Comparison of ENCODE assay signal across 1 cellular context in the genomic region with DNA sequence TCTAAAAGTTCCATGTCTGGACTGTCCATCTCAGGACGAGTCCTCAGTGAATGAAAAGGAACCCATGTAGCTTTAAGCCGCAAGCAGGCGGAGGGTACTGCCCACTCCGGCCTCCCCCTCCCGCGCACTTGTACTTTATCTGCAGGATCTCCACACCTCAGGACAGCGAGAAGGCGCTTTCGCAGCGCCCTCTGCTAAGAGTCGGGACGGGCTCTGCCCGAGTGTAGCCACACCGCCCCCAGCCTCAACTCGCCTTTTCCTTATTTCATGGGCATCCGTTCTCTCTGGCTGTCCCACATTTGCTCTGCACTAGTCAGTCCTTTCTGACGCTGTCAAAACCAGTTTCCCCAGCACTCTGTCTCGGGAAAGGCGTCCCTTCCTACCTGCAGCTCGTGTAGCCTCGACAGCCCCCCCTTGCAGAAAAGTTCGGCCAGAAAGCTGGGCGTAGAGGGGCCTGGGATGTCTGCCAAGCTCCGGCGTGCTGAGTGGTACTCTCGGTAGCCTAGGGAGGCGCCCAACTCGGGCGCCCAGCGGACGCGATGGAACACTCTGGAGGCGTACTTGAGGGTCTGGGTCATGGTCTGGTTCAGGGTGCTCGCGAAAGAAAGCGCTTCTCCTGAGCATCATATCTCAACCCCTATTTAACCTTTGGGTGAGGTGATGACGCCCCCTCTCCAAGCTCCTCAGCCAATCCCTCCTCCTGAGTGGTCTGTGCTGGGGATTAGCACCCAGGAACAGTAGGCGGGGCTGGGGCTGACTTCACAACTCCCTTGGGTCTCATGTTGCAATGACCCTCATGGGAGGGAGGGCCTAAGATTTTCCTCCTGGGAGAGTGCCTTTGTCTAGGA.
TF ChIP-seq lines count a peak whose summit lies in the region.

A gene with protein sequence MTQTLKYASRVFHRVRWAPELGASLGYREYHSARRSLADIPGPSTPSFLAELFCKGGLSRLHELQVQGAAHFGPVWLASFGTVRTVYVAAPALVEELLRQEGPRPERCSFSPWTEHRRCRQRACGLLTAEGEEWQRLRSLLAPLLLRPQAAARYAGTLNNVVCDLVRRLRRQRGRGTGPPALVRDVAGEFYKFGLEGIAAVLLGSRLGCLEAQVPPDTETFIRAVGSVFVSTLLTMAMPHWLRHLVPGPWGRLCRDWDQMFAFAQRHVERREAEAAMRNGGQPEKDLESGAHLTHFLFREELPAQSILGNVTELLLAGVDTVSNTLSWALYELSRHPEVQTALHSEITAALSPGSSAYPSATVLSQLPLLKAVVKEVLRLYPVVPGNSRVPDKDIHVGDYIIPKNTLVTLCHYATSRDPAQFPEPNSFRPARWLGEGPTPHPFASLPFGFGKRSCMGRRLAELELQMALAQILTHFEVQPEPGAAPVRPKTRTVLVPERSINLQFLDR (minus strand): TSS at position 615 of the 848 bp plus-strand sequence. CDS start 37 bp downstream, at position 578.

TF ChIP-seq in GM12878, 131 proteins besides CTCF, POLR2A, EP300 and RAD21:
- TF ChIP-seq MEF2B (IDR thresholded peaks at IDR 0.05; ENCODE audit: partially characterized antibody, poor library complexity, severe bottlenecking) (no peak), SUZ12 (IDR thresholded peaks at IDR 0.05; ENCODE audit: unreplicated experiment) (peak; percentile 87)
